Comparison of ENCODE assay signal across 20 cellular contexts in genomic region chr10:27699778-27700177, GRCh38. TPM values are rescaled to one million over a fixed set of nuclear protein-coding genes. Genes with fewer than 3 reads are reported as not detected.
A peak's percentile ranks its signal among the peaks of the same experiment; 100 is the strongest.
DNase-seq lines count a peak whose midpoint lies in the region; ATAC-seq and TF ChIP-seq lines count a peak whose summit lies in the region.
"Had no signal": no experiment of that assay in that cellular context is flagged by ENCODE, and none has a peak within 500 bp of the region (broad histone marks: within the 10 kb centered on the region; RNA-seq: fewer than 3 reads in every experiment).

No MANE protein-coding gene starts in this region.

- no peaks in the 10 kb centered on the region for H3K9me3 Mint-ChIP-seq in activated CD4-positive, alpha-beta T cell treated with anti-CD3 and anti-CD28 coated beads, Interleukin-2, amount 10 ng/mL, durations not matched to agents 24 days and 14 days
- H3K9me3 Mint-ChIP-seq: CD4-positive, CD25-positive, alpha-beta regulatory T cell; T-helper 1 cell treated with Interleukin-12 subunit alpha and Interleukin-12 subunit beta and Interleukin-4 antibody, amounts not matched to agents 30 μg/mL and 1 μg/mL, for 36 hours had no signal

- CTCF ChIA-PET in AG04450 (lab: Charles Lee) = interaction anchor here (0.6 to 1.3 kb wide), 3 partner anchors 14 to 342 kb away, joined by 3 to 4 read pairs (median 3); no protein-coding TSS in a partner anchor

- no peak overlapping the region for H3K4me3 ChIP-seq in AG04450 (ENCODE audit: low read depth, low read length)

- no peaks in the 10 kb centered on the region for H3K4me1 Mint-ChIP-seq in activated CD4-positive, alpha-beta T cell treated with anti-CD3 and anti-CD28 coated beads, Interleukin-2, amount 10 ng/mL, durations not matched to agents 24 days and 14 days
- H3K4me1 Mint-ChIP-seq: CD4-positive, CD25-positive, alpha-beta regulatory T cell had no signal

- ATAC-seq in left lobe of liver = peak; percentile 72
- ATAC-seq: Panc1, Right ventricle myocardium inferior had no signal

- H3K4me3 Mint-ChIP-seq in activated CD4-positive, alpha-beta T cell treated with anti-CD3 and anti-CD28 coated beads, Interleukin-2, amount 10 ng/mL, durations not matched to agents 24 days and 14 days = no peak overlapping the region
- H3K4me3 Mint-ChIP-seq: T-helper 1 cell treated with Interleukin-12 subunit alpha and Interleukin-12 subunit beta and Interleukin-4 antibody, amounts not matched to agents 30 μg/mL and 1 μg/mL, for 36 hours had no signal

- POLR2A ChIA-PET in AG04450 (lab: Yijun Ruan, JAX) = interaction anchor here (1.0 kb wide), 1 partner anchor 23 kb away, joined by 3 read pairs; no protein-coding TSS in a partner anchor

- no peaks in the 10 kb centered on the region for H3K9me3 ChIP-seq in AG04450 (ENCODE audit: control insufficient read depth, insufficient read depth, low read length)

- H3K36me3 Mint-ChIP-seq in activated CD4-positive, alpha-beta T cell treated with anti-CD3 and anti-CD28 coated beads, Interleukin-2, amount 10 ng/mL, durations not matched to agents 24 days and 14 days (ENCODE audit: low read depth) = no peaks in the 10 kb centered on the region
- H3K36me3 Mint-ChIP-seq: CD4-positive, CD25-positive, alpha-beta regulatory T cell had no signal

- intact Hi-C loops in activated CD4-positive, alpha-beta T cell treated with anti-CD3 and anti-CD28 coated beads, Interleukin-2, amount 10 ng/mL, durations not matched to agents 24 days and 14 days (cut with micrococcal nuclease) = no loop called here

- H3K27ac ChIP-seq in AG04450 (ENCODE audit: low read depth, low read length) = no peak overlapping the region

- no peaks in the 10 kb centered on the region for H3K27me3 ChIP-seq in AG04450 (ENCODE audit: control insufficient read depth, insufficient read depth, low read length)

- DNase-seq in AG04450 (ENCODE audit: low read depth, low spot score) (peak; percentile 15), GM03348 (ENCODE audit: low spot score) (peak; percentile 42), SHP77 treated with DMSO at 0.1 percent for 48 hours (lab: John Stamatoyannopoulos, UW) (peak; percentile 13), left lobe of liver (ENCODE audit: low spot score) (no peak), NCI-H1417 (lab: John Stamatoyannopoulos, UW) (no peak), GOT3 (lab: John Stamatoyannopoulos, UW) (no peak)
- DNase-seq in activated CD4-positive, alpha-beta T cell treated with anti-CD3 and anti-CD28 coated beads, Interleukin-2, amount 50 U/mL, for 4 hours = no peak
- DNase-seq in activated CD4-positive, alpha-beta T cell treated with anti-CD3 and anti-CD28 coated beads, Interleukin-2, amount 10 ng/mL, durations not matched to agents 24 days and 14 days = no peak
- DNase-seq: 8988T; CD4-positive, CD25-positive, alpha-beta regulatory T cell; DMS79 treated with DMSO at 0.1 percent for 48 hours; GF-D8; MV-4-11; NCI-H146; NCI-H2107; NCI-H345; NCI-H526 treated with DMSO at 0.1 percent for 48 hours had no signal

- no peak overlapping the region for H3K27ac Mint-ChIP-seq in activated CD4-positive, alpha-beta T cell treated with anti-CD3 and anti-CD28 coated beads, Interleukin-2, amount 10 ng/mL, durations not matched to agents 24 days and 14 days
- H3K27ac Mint-ChIP-seq: CD4-positive, CD25-positive, alpha-beta regulatory T cell; T-helper 1 cell treated with Interleukin-12 subunit alpha and Interleukin-12 subunit beta and Interleukin-4 antibody, amounts not matched to agents 30 μg/mL and 1 μg/mL, for 36 hours had no signal

- no peak for TF ChIP-seq CTCF in AG04450 (IDR thresholded peaks at IDR 0.05; ENCODE audit: low read depth, low read length)

- peaks cover 20% of the 10 kb centered on the region for H3K27me3 Mint-ChIP-seq in activated CD4-positive, alpha-beta T cell treated with anti-CD3 and anti-CD28 coated beads, Interleukin-2, amount 10 ng/mL, durations not matched to agents 24 days and 14 days
- H3K27me3 Mint-ChIP-seq: CD4-positive, CD25-positive, alpha-beta regulatory T cell had no signal

RNA-seq across cellular contexts. Expression of gene MKX, which starts 45.8 kb away (rescaled TPM):
- polyA plus RNA-seq in AG04450 (2011; rRNA removed) = 0.76 and 0.87 TPM in 2 replicates
- 0.51 and 1.2 TPM in 2 replicates for polyA minus RNA-seq in AG04450 (2011; rRNA and poly(A)+ RNA removed)
- 0.30 TPM for total RNA-seq in left lobe of liver
- total RNA-seq in activated CD4-positive, alpha-beta T cell treated with anti-CD3 and anti-CD28 coated beads, Interleukin-2, amount 10 ng/mL, durations not matched to agents 24 days and 14 days = not detected in 2 replicates
- total RNA-seq: CD4-positive, CD25-positive, alpha-beta regulatory T cell had no signal
- polyA plus RNA-seq: CD4-positive, CD25-positive, alpha-beta regulatory T cell had no signal

Comparison
In these comparisons a context has a peak if more than half of its experiments do, and no peak if none do; other contexts are left out.
1. DNase-seq: peak in AG04450 (single experiment), GM03348 (single experiment) and SHP77 treated with DMSO at 0.1 percent for 48 hours (single experiment); none in left lobe of liver (single experiment), activated CD4-positive, alpha-beta T cell treated with anti-CD3 and anti-CD28 coated beads, Interleukin-2, amount 50 U/mL, for 4 hours (0 of 2), NCI-H1417 (0 of 3), activated CD4-positive, alpha-beta T cell treated with anti-CD3 and anti-CD28 coated beads, Interleukin-2, amount 10 ng/mL, durations not matched to agents 24 days and 14 days (single experiment) and GOT3 (single experiment).